8 cellular contexts compared by ENCODE assay signal in genomic region chr9:127449332-127449966, GRCh38. TPM values are rescaled to one million over a fixed set of nuclear protein-coding genes. Genes with fewer than 3 reads are reported as not detected.
DNase-seq lines count a peak whose midpoint lies in the region; FAIRE-seq and TF ChIP-seq lines count a peak whose summit lies in the region.

No MANE protein-coding gene starts in this region.

- no peak for FAIRE-seq in D721Med (lab: Jason Lieb, UNC)

- no TSS peak for BruUV-seq in PC-9 (replicated peaks; lab: Mats Ljungman, UMichigan)

- TF ChIP-seq CTCF in PC-9 (conservative IDR thresholded peaks at IDR 0.05) (no peak), ovary (IDR thresholded peaks at IDR 0.05) (no peak), D721Med (IDR thresholded peaks at IDR 0.05; ENCODE audit: insufficient read depth, missing control alignments) (no peak)

- H3K4me1 ChIP-seq in ES-I3 (ENCODE audit: insufficient read depth, low read length) (peaks cover 4% of the 10 kb centered on the region; the same call in 1 of the 2 replicates), PC-9 (replicated peaks; ENCODE audit: insufficient read depth) (peaks cover 23% of the 10 kb centered on the region), endocrine pancreas (ENCODE audit: control insufficient read depth, insufficient read depth, low read length) (no peaks in the 10 kb centered on the region), ovary (ENCODE audit: insufficient read depth) (peaks cover 12% of the 10 kb centered on the region)

- H2AFZ ChIP-seq in PC-9, result no peak overlapping the region

- H3K4me2 ChIP-seq in PC-9, result peak overlapping the region; percentile 98

- POLR2A ChIA-PET in PC-9 (lab: Charles Lee; ENCODE audit: unreplicated experiment), result interaction anchor here (0.7 kb wide), 1 partner anchor 16 kb away, joined by 4 read pairs; no protein-coding TSS in a partner anchor

- peaks cover 46% of the 10 kb centered on the region for H3K79me2 ChIP-seq in PC-9 (ENCODE audit: low read depth)

- CTCF ChIA-PET in PC-9 (lab: Charles Lee), result no interaction called here

- H3F3A ChIP-seq in PC-9 (ENCODE audit: insufficient read depth, low read depth), result peaks cover 67% of the 10 kb centered on the region

- no peaks in the 10 kb centered on the region for H3K27me3 ChIP-seq in PC-9 (ENCODE audit: insufficient read depth, low read depth)
- H3K27me3 ChIP-seq in endocrine pancreas (ENCODE audit: control insufficient read depth, insufficient read depth, low read length), result no peaks in the 10 kb centered on the region
- H3K27me3 ChIP-seq in ovary, result no peaks in the 10 kb centered on the region

- peak overlapping the region; percentile 86 for H3K9ac ChIP-seq in ES-I3 (ENCODE audit: low read depth, low read length)
- peak overlapping the region; percentile 31 for H3K9ac ChIP-seq in endocrine pancreas (ENCODE audit: control insufficient read depth, insufficient read depth, low read length)

- TF ChIP-seq POLR2A in ovary (IDR thresholded peaks at IDR 0.05), result no peak

- H3K9me3 ChIP-seq in ES-I3 (ENCODE audit: control insufficient read depth, insufficient read depth, low read length) (no peaks in the 10 kb centered on the region; the same call in 1 of the 2 replicates), PC-9 (ENCODE audit: insufficient read depth, low read depth) (no peaks in the 10 kb centered on the region), endocrine pancreas (ENCODE audit: control insufficient read depth, low read length) (no peaks in the 10 kb centered on the region), ovary (no peaks in the 10 kb centered on the region)

- no peaks in the 10 kb centered on the region for H3K9me2 ChIP-seq in PC-9 (ENCODE audit: insufficient read depth)

- H3K4me3 ChIP-seq in PC-9, result peak overlapping the region; percentile 99
- peak overlapping the region; percentile 32 for H3K4me3 ChIP-seq in endocrine pancreas (ENCODE audit: control insufficient read depth, insufficient read depth, low read length)
- H3K4me3 ChIP-seq in ovary, result peak overlapping the region; percentile 8

- no peak for TF ChIP-seq EP300 in ovary (IDR thresholded peaks at IDR 0.05)

- H3K36me3 ChIP-seq in ES-I3 (ENCODE audit: insufficient read depth, low read length) (peaks cover 61% of the 10 kb centered on the region), PC-9 (ENCODE audit: low read depth) (peaks cover 44% of the 10 kb centered on the region), endocrine pancreas (ENCODE audit: control insufficient read depth, insufficient read depth, low read length) (peaks cover 6% of the 10 kb centered on the region), ovary (no peaks in the 10 kb centered on the region)

- WGBS in ovary, 3 donors, result 24 to 33% (median 31%) methylated on average over 5 of the region's 5 CpGs

- no peak for DNase-seq in PC-9
- no peak for DNase-seq in ovary
- no peak for DNase-seq in activated gamma-delta T cell (lab: John Stamatoyannopoulos, UW)
- no peak for DNase-seq in NK-92 treated with Interleukin-12 subunit alpha and Interleukin-12 subunit beta, amount 100 ng/mL, for 24 hours (lab: John Stamatoyannopoulos, UW)
- DNase-seq in D721Med (ENCODE audit: insufficient read length, low spot score), result no peak
- no peak for DNase-seq in NCI-H1930 (lab: John Stamatoyannopoulos, UW)

- intact Hi-C loops in PC-9 (cut with micrococcal nuclease; ENCODE audit: unreplicated experiment) (loop anchor here (1.0 kb wide), 1 partner anchor 240 kb away; no protein-coding TSS in a partner anchor), ovary (cut with DNase I) (loop anchor here in 1 of 4 donors (10.0 kb wide), 1 partner anchor 55 kb away; the partner anchor contains the start of gene SLC2A8)

- peak overlapping the region; percentile 95 for H3K27ac ChIP-seq in PC-9
- H3K27ac ChIP-seq in ovary, result peak overlapping the region; percentile 55 to 85

- H4K20me1 ChIP-seq in PC-9 (ENCODE audit: insufficient read depth), result peaks cover 47% of the 10 kb centered on the region

RNA-seq across cellular contexts. Expression of gene RPL12, which starts 1.8 kb away (rescaled TPM):
- total RNA-seq in PC-9 (2021) (1,648 and 1,717 TPM in 2 replicates), ovary (1,000 to 10,000 TPM; 1,883 to 4,136 (median 2,145) TPM)
- polyA plus RNA-seq in ovary, result 1,000 to 10,000 TPM; 3,825 to 5,812 TPM

RNA-seq across cellular contexts. Expression of gene LRSAM1, which starts 1.9 kb away (rescaled TPM):
- total RNA-seq in PC-9 (2021), result 44.0 and 63.9 TPM in 2 replicates
- total RNA-seq in ovary, result 10 to 100 TPM; 14.2 to 28.5 (median 20.9) TPM
- polyA plus RNA-seq in ovary, result 10 to 100 TPM in 1 of 2 donors, 1 to 10 TPM in 1; 9.0 to 11.9 TPM

RNA-seq across cellular contexts. Expression of gene ZNF79, which starts 25.3 kb away (rescaled TPM):
- total RNA-seq in PC-9 (2021) (5.5 and 5.8 TPM in 2 replicates), ovary (10 to 100 TPM in 5 of 7 donors, 1 to 10 TPM in 2; 6.8 to 12.3 (median 11.0) TPM)
- 1 to 10 TPM; 3.9 to 8.1 TPM for polyA plus RNA-seq in ovary

RNA-seq across cellular contexts. Expression of gene SLC2A8, which starts 52.5 kb away (rescaled TPM):
- total RNA-seq in PC-9 (2021), result 19.1 and 24.6 TPM in 2 replicates
- total RNA-seq in ovary, result 10 to 100 TPM in 6 of 7 donors, 1 to 10 TPM in 1; 9.4 to 21.2 (median 17.9) TPM
- 10 to 100 TPM in 1 of 2 donors, 1 to 10 TPM in 1; 6.2 to 17.2 TPM for polyA plus RNA-seq in ovary

Comparison
In these comparisons a context has a peak if more than half of its experiments do, and no peak if none do; other contexts are left out.
1. H3K4me3 ChIP-seq: peak in every context shown above with its lines; median percentile 99 in PC-9; 32 in endocrine pancreas; 8 in ovary.